11 cellular contexts compared by ENCODE assay signal in genomic region chr4:17494258-17494657, GRCh38. TPM values are rescaled to one million over a fixed set of nuclear protein-coding genes. Genes with fewer than 3 reads are reported as not detected.
DNase-seq lines count a peak whose midpoint lies in the region; ATAC-seq, FAIRE-seq and TF ChIP-seq lines count a peak whose summit lies in the region.
"Had no signal": no experiment of that assay in that cellular context is flagged by ENCODE, and none has a peak within 500 bp of the region (broad histone marks: within the 10 kb centered on the region; RNA-seq: fewer than 3 reads in every experiment).

No MANE protein-coding gene starts in this region.

- no peak overlapping the region for H4K91ac ChIP-seq in H1 (replicated peaks; ENCODE audit: insufficient read length, low read length)

- no peak overlapping the region for H3K56ac ChIP-seq in H1 (replicated peaks; ENCODE audit: insufficient read length, low read depth, low read length)

- no TSS peak for BruUV-seq in PC-3 (replicated peaks; lab: Mats Ljungman, UMichigan)

- H3K18ac ChIP-seq in H1 (ENCODE audit: extremely low read depth, low read length), result no peak overlapping the region

- H3K4ac ChIP-seq in H1 (replicated peaks; ENCODE audit: insufficient read length, low read depth, low read length), result no peak overlapping the region

- no peak for FAIRE-seq in H1 (lab: Jason Lieb, UNC)

- H3K9me3 Mint-ChIP-seq in osteocyte (ENCODE audit: unreplicated experiment), result no peaks in the 10 kb centered on the region
- H3K9me3 Mint-ChIP-seq: central memory CD8-positive, alpha-beta T cell; natural killer cell treated with Interleukin-12 subunit alpha and Interleukin-12 subunit beta and Interleukin-15 and Interleukin-18, amount 100 ng/mL, for 72 hours had no signal

- no peak overlapping the region for H3K9ac ChIP-seq in PC-3 (ENCODE audit: low read length)
- no peak overlapping the region for H3K9ac ChIP-seq in H1 (replicated peaks in 1 of 4; ENCODE audit: extremely low read depth in 1 of 4, low read depth in 3 of 4, low read length in 3 of 4)

- H2BK15ac ChIP-seq in H1 (ENCODE audit: low read length), result no peak overlapping the region

- no peak overlapping the region for H3K4me3 ChIP-seq in PC-3 (ENCODE audit: low read length)
- no peak overlapping the region for H3K4me3 ChIP-seq in H1 (ENCODE audit: extremely low read depth in 1 of 4, insufficient read depth in 2 of 4, low read depth in 3 of 4, low read length in 4 of 4)
- H3K4me3 ChIP-seq: thoracic aorta had no signal

- peak; percentile 73 for ATAC-seq in PC-3
- ATAC-seq: natural killer cell treated with Interleukin-12 subunit alpha and Interleukin-12 subunit beta and Interleukin-15 and Interleukin-18, amount 100 ng/mL, for 72 hours had no signal

- H3K4me2 ChIP-seq in PC-3 (ENCODE audit: low read length) (no peak overlapping the region), H1 (ENCODE audit: insufficient read depth in 1 of 2, low read depth in 2 of 2, low read length in 2 of 2) (no peak overlapping the region)

- H3K4me1 Mint-ChIP-seq in osteocyte (ENCODE audit: unreplicated experiment), result peaks cover 17% of the 10 kb centered on the region

- TF ChIP-seq EP300 in H1 (IDR thresholded peaks at IDR 0.05; ENCODE audit: borderline replicate concordance in 1 of 2, low read depth in 2 of 2, low read length in 2 of 2), result no peak

- H4K5ac ChIP-seq in H1 (ENCODE audit: insufficient read length, low read depth, low read length), result no peak overlapping the region

- H3K36me3 ChIP-seq in PC-3 (ENCODE audit: low read depth, low read length), result no peaks in the 10 kb centered on the region; the same call in 1 of the 2 replicates
- H3K36me3 ChIP-seq in H1 (ENCODE audit: control insufficient read depth in 2 of 4, insufficient read depth in 4 of 4, low read length in 3 of 4), result peaks cover 0 to 15% (median 2%) of the 10 kb centered on the region in 4 experiments; a peak in 5 of 8 replicates

- no peak overlapping the region for H3K23ac ChIP-seq in H1 (ENCODE audit: insufficient read length)

- no peak overlapping the region for H2BK5ac ChIP-seq in H1 (ENCODE audit: low read depth, low read length)

- peak; percentile 30 for DNase-seq in GM04503 (ENCODE audit: low read depth)
- peak; percentile 37 for DNase-seq in PC-3
- no peak for DNase-seq in H1 (ENCODE audit: low read depth in 1 of 2, low spot score in 2 of 2)
- DNase-seq in osteocyte (ENCODE audit: extremely low spot score, unreplicated experiment), result no peak
- no peak for DNase-seq in central memory CD4-positive, alpha-beta T cell
- DNase-seq in NCI-H82 treated with DMSO at 0.1 percent for 48 hours (lab: John Stamatoyannopoulos, UW; ENCODE audit: unreplicated experiment), result no peak
- DNase-seq in NAMALWA (ENCODE audit: low spot score), result no peak
- no peak for DNase-seq in KG1 (lab: John Stamatoyannopoulos, UW)

- no peak overlapping the region for H2BK20ac ChIP-seq in H1 (ENCODE audit: low read length)

- H3K23me2 ChIP-seq in H1 (ENCODE audit: low read depth, low read length), result 0 out of 2 replicates have a peak, but pooled peaks cover 1% of the 10 kb centered on the region

- H3K27ac Mint-ChIP-seq in osteocyte (ENCODE audit: unreplicated experiment), result peak overlapping the region; percentile 6
- H3K27ac Mint-ChIP-seq: natural killer cell treated with Interleukin-12 subunit alpha and Interleukin-12 subunit beta and Interleukin-15 and Interleukin-18, amount 100 ng/mL, for 72 hours had no signal

- no peak overlapping the region for H2BK120ac ChIP-seq in H1 (replicated peaks; ENCODE audit: low read depth, low read length)

- POLR2A ChIA-PET in PC-3 (lab: Charles Lee; ENCODE audit: unreplicated experiment) (no interaction called here), H1 (lab: Charles Lee; ENCODE audit: partially characterized antibody) (interaction anchor here (1.0 to 1.1 kb wide), 2 partner anchors 8 to 10 kb away, joined by 3 read pairs; no protein-coding TSS in a partner anchor)

- peaks cover 16% of the 10 kb centered on the region for H3K36me3 Mint-ChIP-seq in osteocyte (ENCODE audit: unreplicated experiment)

- H3K79me2 ChIP-seq in PC-3 (ENCODE audit: low read length) (no peaks in the 10 kb centered on the region), H1 (ENCODE audit: control insufficient read depth in 1 of 2, insufficient read depth in 2 of 2, low read length in 2 of 2) (no peaks in the 10 kb centered on the region)

- no peaks in the 10 kb centered on the region for H3K9me2 ChIP-seq in PC-3 (replicated peaks; ENCODE audit: low read length)

- TF ChIP-seq CTCF in PC-3 (conservative IDR thresholded peaks at IDR 0.05; ENCODE audit: low read depth, low read length) (no peak), H1 (IDR thresholded peaks at IDR 0.05; ENCODE audit: control extremely low read depth in 1 of 3, insufficient read depth in 1 of 3, low read depth in 1 of 3, low read length in 3 of 3) (no peak), osteocyte (IDR thresholded peaks at IDR 0.05) (no peak)

- no peak for TF ChIP-seq RAD21 in H1 (IDR thresholded peaks at IDR 0.05 in 1 of 2, conservative IDR thresholded peaks at IDR 0.05 in 1 of 2; ENCODE audit: low read depth in 2 of 2, low read length in 2 of 2)

- H3K4me3 Mint-ChIP-seq in osteocyte (ENCODE audit: unreplicated experiment), result no peak overlapping the region
- H3K4me3 Mint-ChIP-seq: central memory CD8-positive, alpha-beta T cell; natural killer cell treated with Interleukin-12 subunit alpha and Interleukin-12 subunit beta and Interleukin-15 and Interleukin-18, amount 100 ng/mL, for 72 hours had no signal

- H3K4me1 ChIP-seq in PC-3 (ENCODE audit: insufficient read depth, low read length) (peaks cover 13% of the 10 kb centered on the region; the same call in 1 of the 2 replicates), H1 (replicated peaks in 1 of 4; ENCODE audit: control insufficient read depth in 3 of 4, insufficient read depth in 4 of 4, low read length in 3 of 4) (peaks cover 0 to 6% (median 4%) of the 10 kb centered on the region in 4 experiments; a peak in 4 of 7 replicates)

- no peak overlapping the region for H2BK12ac ChIP-seq in H1 (ENCODE audit: low read depth, low read length)

- H4K8ac ChIP-seq in H1 (ENCODE audit: extremely low read depth, insufficient read depth, low read length), result no peak overlapping the region

- H2AFZ ChIP-seq in PC-3 (ENCODE audit: low read length) (no peak overlapping the region), H1 (ENCODE audit: low read length) (no peak overlapping the region)

- H3K14ac ChIP-seq in H1 (ENCODE audit: insufficient read length), result no peak overlapping the region

- H3K9me3 ChIP-seq in PC-3 (ENCODE audit: low read length) (no peaks in the 10 kb centered on the region), H1 (ENCODE audit: insufficient read depth in 2 of 2, low read depth in 1 of 2, low read length in 1 of 2) (no peaks in the 10 kb centered on the region)
- H3K9me3 ChIP-seq: thoracic aorta had no signal

- CTCF ChIA-PET in PC-3 (lab: Charles Lee), result no interaction called here
- CTCF ChIA-PET in H1 (lab: Charles Lee; ENCODE audit: partially characterized antibody), result interaction anchor here (0.9 to 1.5 kb wide), 4 partner anchors 8 to 107 kb away, joined by 3 to 4 read pairs (median 3); no protein-coding TSS in a partner anchor

- H3K27ac ChIP-seq in PC-3 (ENCODE audit: low read length), result peak overlapping the region; percentile 41
- no peak overlapping the region for H3K27ac ChIP-seq in H1 (ENCODE audit: low read depth, low read length)
- H3K27ac ChIP-seq: thoracic aorta had no signal

- no peaks in the 10 kb centered on the region for H3K27me3 Mint-ChIP-seq in osteocyte (ENCODE audit: unreplicated experiment)
- H3K27me3 Mint-ChIP-seq: central memory CD8-positive, alpha-beta T cell; natural killer cell treated with Interleukin-12 subunit alpha and Interleukin-12 subunit beta and Interleukin-15 and Interleukin-18, amount 100 ng/mL, for 72 hours had no signal

- H3K27me3 ChIP-seq in PC-3 (ENCODE audit: low read length) (no peaks in the 10 kb centered on the region), H1 (replicated peaks in 1 of 4; ENCODE audit: control insufficient read depth in 3 of 4, extremely low read depth in 1 of 4, insufficient read depth in 3 of 4, low read length in 3 of 4) (no peaks in the 10 kb centered on the region)

- no peaks in the 10 kb centered on the region for H4K20me1 ChIP-seq in PC-3 (ENCODE audit: low read length)
- H4K20me1 ChIP-seq in H1 (replicated peaks in 1 of 2; ENCODE audit: control insufficient read depth in 1 of 2, insufficient read depth in 2 of 2, low read length in 2 of 2), result peaks cover 0 to 4% of the 10 kb centered on the region in 2 experiments

- H3F3A ChIP-seq in PC-3 (ENCODE audit: low read length, unreplicated experiment), result no peaks in the 10 kb centered on the region

- H2AK5ac ChIP-seq in H1 (ENCODE audit: low read depth, low read length), result no peak overlapping the region

- 94% methylated on average over 3 of the region's 3 CpGs; no CpG with 5 or more reads in 1 of the 2 experiments for WGBS in H1 (ENCODE audit: extremely low coverage in 1 of 2, insufficient coverage in 1 of 2, insufficient read length in 1 of 2, insufficient replicate concordance in 2 of 2, low coverage in 1 of 2, low lambda C conversion rate in 2 of 2, missing lambda C conversion rate in 1 of 2), 2 experiments

- TF ChIP-seq POLR2A in H1 (IDR thresholded peaks at IDR 0.05; ENCODE audit: control extremely low read depth in 1 of 2, low read depth in 2 of 2, low read length in 2 of 2), result no peak

- intact Hi-C loops in PC-3 (cut with micrococcal nuclease), result no loop called here

- H3K79me1 ChIP-seq in H1 (ENCODE audit: low read depth, low read length), result peaks cover 3% of the 10 kb centered on the region

RNA-seq across cellular contexts. Expression of gene QDPR, which starts 17.6 kb away (rescaled TPM):
- 10.0 and 13.4 TPM in 2 replicates for total RNA-seq in PC-3 (2014; rRNA removed)
- 33.6 and 33.8 TPM in 2 replicates for total RNA-seq in H1 (2021; fragmentation: NEBNext Ultra II Directional; extraction: Animal tissue kit (Norgen Biotek cat#: 25700))
- polyA plus RNA-seq in H1 (2011; rRNA removed), result 34.9 and 35.9 TPM in 2 replicates
- polyA plus RNA-seq in H1 (2011; cell fraction: cytosol; rRNA removed), result 45.4 TPM
- polyA plus RNA-seq in H1 (2011; cell fraction: nucleus; rRNA removed), result 21.4 TPM
- 32.1 to 37.5 TPM (median 35.9 TPM) in 4 replicates for polyA plus RNA-seq in H1 (2012, experiment 1 of 2)
- 20.3 TPM for polyA plus RNA-seq in H1 (2012, experiment 2 of 2)
- 22.5 TPM for polyA plus RNA-seq in H1 (2013, experiment 1 of 2)
- polyA plus RNA-seq in H1 (2013, experiment 2 of 2), result 23.4 TPM
- 26.6 and 31.9 TPM in 2 replicates for polyA minus RNA-seq in H1 (2011; rRNA and poly(A)+ RNA removed)
- polyA minus RNA-seq in H1 (2011; cell fraction: cytosol; rRNA and poly(A)+ RNA removed), result 14.2 TPM
- 23.1 TPM for polyA minus RNA-seq in H1 (2011; cell fraction: nucleus; rRNA and poly(A)+ RNA removed)
- total RNA-seq in osteocyte, result 17.0 and 21.0 TPM in 2 replicates

RNA-seq across cellular contexts. Expression of gene CLRN2, which starts 20.7 kb away (rescaled TPM):
- total RNA-seq in PC-3 (2014; rRNA removed) (not detected in 2 replicates), osteocyte (not detected in 2 replicates)
- not detected in 2 replicates for total RNA-seq in H1 (2021; fragmentation: NEBNext Ultra II Directional; extraction: Animal tissue kit (Norgen Biotek cat#: 25700))
- polyA plus RNA-seq in H1 (2011; rRNA removed), result not detected in 2 replicates
- not detected for polyA plus RNA-seq in H1 (2011; cell fraction: cytosol; rRNA removed)
- polyA plus RNA-seq in H1 (2011; cell fraction: nucleus; rRNA removed), result not detected
- polyA plus RNA-seq in H1 (2012, experiment 1 of 2), result not detected in 4 replicates
- polyA plus RNA-seq in H1 (2012, experiment 2 of 2), result not detected
- not detected for polyA plus RNA-seq in H1 (2013, experiment 1 of 2)
- not detected for polyA plus RNA-seq in H1 (2013, experiment 2 of 2)
- polyA minus RNA-seq in H1 (2011; rRNA and poly(A)+ RNA removed), result not detected in 2 replicates
- polyA minus RNA-seq in H1 (2011; cell fraction: cytosol; rRNA and poly(A)+ RNA removed), result not detected
- not detected for polyA minus RNA-seq in H1 (2011; cell fraction: nucleus; rRNA and poly(A)+ RNA removed)
- total RNA-seq: natural killer cell treated with Interleukin-12 subunit alpha and Interleukin-12 subunit beta and Interleukin-15 and Interleukin-18, amount 100 ng/mL, for 72 hours; thoracic aorta had no signal

Comparison
In these comparisons a context has a peak if more than half of its experiments do, and no peak if none do; other contexts are left out.
1. DNase-seq: peak in GM04503 (single experiment) and PC-3 (single experiment); none in H1 (0 of 2), osteocyte (single experiment), central memory CD4-positive, alpha-beta T cell (single experiment), NCI-H82 treated with DMSO at 0.1 percent for 48 hours (single experiment), NAMALWA (single experiment) and KG1 (single experiment).